ENCODE assay signal across 18 cellular contexts in genomic region chr4:38014421-38014852, GRCh38. TPM values are rescaled to one million over a fixed set of nuclear protein-coding genes. Genes with fewer than 3 reads are reported as not detected.
DNase-seq lines count a peak whose midpoint lies in the region; ATAC-seq and TF ChIP-seq lines count a peak whose summit lies in the region.
"Had no signal": no experiment of that assay in that cellular context is flagged by ENCODE, and none has a peak within 500 bp of the region (broad histone marks: within the 10 kb centered on the region; RNA-seq: fewer than 3 reads in every experiment).

No MANE protein-coding gene starts in this region.

- H3K4me3 ChIP-seq in ascending aorta (no peak overlapping the region), mucosa of stomach (ENCODE audit: low read length) (no peak overlapping the region), stomach smooth muscle (ENCODE audit: low read length in 2 of 2) (peak overlapping the region in 1 of 2 donors; percentile 9)

- H3K27me3 Mint-ChIP-seq in T-helper 17 cell: no peaks in the 10 kb centered on the region
- H3K27me3 Mint-ChIP-seq: IgD-negative memory B cell had no signal

- H3K36me3 ChIP-seq in ascending aorta: peaks cover 16 to 17% of the 10 kb centered on the region in 2 donors
- H3K36me3 ChIP-seq in mucosa of stomach (ENCODE audit: control insufficient read depth, insufficient read depth, low read length): no peaks in the 10 kb centered on the region
- H3K36me3 ChIP-seq in stomach smooth muscle (ENCODE audit: control insufficient read depth in 2 of 2, insufficient read depth in 2 of 2, low read length in 2 of 2): peaks cover 5 to 6% of the 10 kb centered on the region in 2 donors

- H3K9me3 ChIP-seq in ascending aorta (no peaks in the 10 kb centered on the region), mucosa of stomach (ENCODE audit: control insufficient read depth, low read length) (no peaks in the 10 kb centered on the region), stomach smooth muscle (ENCODE audit: control insufficient read depth in 2 of 2, low read length in 2 of 2) (no peaks in the 10 kb centered on the region), T-helper 17 cell (ENCODE audit: control insufficient read depth, low read length, poor library complexity, severe bottlenecking) (no peaks in the 10 kb centered on the region)

- peaks cover 4 to 16% of the 10 kb centered on the region in 2 donors for H3K4me1 ChIP-seq in ascending aorta
- peaks cover 11% of the 10 kb centered on the region for H3K4me1 ChIP-seq in mucosa of stomach (ENCODE audit: control insufficient read depth, insufficient read depth, low read length)
- peaks cover 36% of the 10 kb centered on the region for H3K4me1 ChIP-seq in stomach smooth muscle (ENCODE audit: control insufficient read depth, insufficient read depth, low read length)

- H3K4me3 Mint-ChIP-seq in T-helper 17 cell: no peak overlapping the region
- H3K4me3 Mint-ChIP-seq: IgD-negative memory B cell had no signal

- no peak for ATAC-seq in esophagus mucosa
- no peak for ATAC-seq in T-helper 17 cell
- ATAC-seq in GM19455 (IDR thresholded peaks at IDR 0.05; ENCODE audit: unreplicated experiment): no peak

- peaks cover 12% of the 10 kb centered on the region for H3K4me1 Mint-ChIP-seq in T-helper 17 cell

- peak overlapping the region; percentile 11 to 24 for H3K27ac ChIP-seq in ascending aorta
- H3K27ac ChIP-seq in stomach smooth muscle (ENCODE audit: low read length): peak overlapping the region; percentile 58

- peak; percentile 54 for DNase-seq in ELF-1 (ENCODE audit: low read depth, low spot score)
- no peak for DNase-seq in ascending aorta (ENCODE audit: low spot score in 2 of 2)
- no peak for DNase-seq in T-helper 17 cell
- no peak for DNase-seq in NCI-H526 (lab: John Stamatoyannopoulos, UW)
- DNase-seq: GF-D8, NCI-H1105, NCI-H1694 treated with DMSO at 0.1 percent for 48 hours, NCI-H2107, NCI-H526 treated with DMSO at 0.1 percent for 48 hours, SHP77 treated with DMSO at 0.1 percent for 48 hours had no signal

- H3K27me3 ChIP-seq in ascending aorta (no peaks in the 10 kb centered on the region), mucosa of stomach (ENCODE audit: control insufficient read depth, insufficient read depth, low read length) (no peaks in the 10 kb centered on the region), stomach smooth muscle (ENCODE audit: control insufficient read depth in 1 of 2, insufficient read depth in 2 of 2, low read length in 2 of 2) (no peaks in the 10 kb centered on the region)

- intact Hi-C loops in ascending aorta (cut with DNase I): no loop called here

- no peaks in the 10 kb centered on the region for H3K36me3 Mint-ChIP-seq in T-helper 17 cell (ENCODE audit: low read depth)

- H3K27ac Mint-ChIP-seq in T-helper 17 cell: no peak overlapping the region

- no peak for TF ChIP-seq CTCF in ascending aorta (IDR thresholded peaks at IDR 0.05)

- peak overlapping the region; percentile 8 for H3K9ac ChIP-seq in mucosa of stomach (ENCODE audit: low read length)
- H3K9ac ChIP-seq in stomach smooth muscle (ENCODE audit: low read length in 2 of 2): no peak overlapping the region

RNA-seq across cellular contexts. Expression of gene PTTG2, which starts 54.2 kb away (rescaled TPM):
- total RNA-seq in ascending aorta (not detected), esophagus mucosa (0.44 TPM), T-helper 17 cell (1 to 10 TPM in 1 of 2 donors, not detected in 1; 1.5 TPM)
- total RNA-seq: A673, HT-29, LHCN-M2 had no signal
